1 cellular context compared by ENCODE assay signal in the genomic region with DNA sequence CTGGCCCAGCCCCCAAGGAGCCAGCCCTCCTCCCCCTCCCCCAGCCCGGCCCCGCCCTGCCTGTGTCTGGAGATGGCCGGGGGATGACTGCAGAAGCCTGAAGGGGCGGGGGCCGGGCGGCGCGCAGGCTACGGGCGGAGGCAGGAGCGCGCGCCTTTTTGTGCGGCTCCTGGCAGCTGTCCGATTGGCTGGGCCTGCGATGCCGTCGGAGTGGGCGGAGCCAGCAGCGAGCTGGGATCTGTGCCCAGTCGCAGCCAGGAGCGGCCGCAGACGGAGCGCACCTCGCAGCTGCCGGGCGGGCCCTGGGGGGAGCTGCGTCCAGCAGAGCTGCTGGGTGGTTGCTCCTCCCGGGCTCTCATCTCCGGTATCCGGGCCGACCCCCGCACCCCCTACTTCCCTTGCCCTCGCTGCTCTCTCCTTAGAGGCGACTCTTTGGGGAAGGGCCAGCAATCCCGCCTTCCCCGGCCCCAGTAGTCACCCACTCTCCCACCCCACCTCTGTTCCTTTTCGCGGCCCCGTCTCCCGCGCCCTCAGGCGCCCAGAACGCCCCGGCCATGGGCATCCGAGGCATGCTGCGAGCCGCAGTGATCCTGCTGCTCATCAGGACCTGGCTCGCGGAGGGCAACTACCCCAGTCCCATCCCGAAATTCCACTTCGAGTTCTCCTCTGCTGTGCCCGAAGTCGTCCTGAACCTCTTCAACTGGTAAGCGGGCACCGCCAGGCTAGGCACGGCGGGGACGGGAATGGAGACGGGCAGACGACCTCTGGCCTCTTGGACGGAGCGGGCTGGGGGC.
TF ChIP-seq lines count a peak whose summit lies in the region.

GABRQ (plus strand) TSS at position 247 of the 794 bp plus-strand sequence; CDS start at position 555, 308 bp downstream.

TF ChIP-seq in GM23338, 12 proteins besides CTCF, POLR2A, EP300 and RAD21 (continued from another document):
- TF ChIP-seq, protein P1, sequence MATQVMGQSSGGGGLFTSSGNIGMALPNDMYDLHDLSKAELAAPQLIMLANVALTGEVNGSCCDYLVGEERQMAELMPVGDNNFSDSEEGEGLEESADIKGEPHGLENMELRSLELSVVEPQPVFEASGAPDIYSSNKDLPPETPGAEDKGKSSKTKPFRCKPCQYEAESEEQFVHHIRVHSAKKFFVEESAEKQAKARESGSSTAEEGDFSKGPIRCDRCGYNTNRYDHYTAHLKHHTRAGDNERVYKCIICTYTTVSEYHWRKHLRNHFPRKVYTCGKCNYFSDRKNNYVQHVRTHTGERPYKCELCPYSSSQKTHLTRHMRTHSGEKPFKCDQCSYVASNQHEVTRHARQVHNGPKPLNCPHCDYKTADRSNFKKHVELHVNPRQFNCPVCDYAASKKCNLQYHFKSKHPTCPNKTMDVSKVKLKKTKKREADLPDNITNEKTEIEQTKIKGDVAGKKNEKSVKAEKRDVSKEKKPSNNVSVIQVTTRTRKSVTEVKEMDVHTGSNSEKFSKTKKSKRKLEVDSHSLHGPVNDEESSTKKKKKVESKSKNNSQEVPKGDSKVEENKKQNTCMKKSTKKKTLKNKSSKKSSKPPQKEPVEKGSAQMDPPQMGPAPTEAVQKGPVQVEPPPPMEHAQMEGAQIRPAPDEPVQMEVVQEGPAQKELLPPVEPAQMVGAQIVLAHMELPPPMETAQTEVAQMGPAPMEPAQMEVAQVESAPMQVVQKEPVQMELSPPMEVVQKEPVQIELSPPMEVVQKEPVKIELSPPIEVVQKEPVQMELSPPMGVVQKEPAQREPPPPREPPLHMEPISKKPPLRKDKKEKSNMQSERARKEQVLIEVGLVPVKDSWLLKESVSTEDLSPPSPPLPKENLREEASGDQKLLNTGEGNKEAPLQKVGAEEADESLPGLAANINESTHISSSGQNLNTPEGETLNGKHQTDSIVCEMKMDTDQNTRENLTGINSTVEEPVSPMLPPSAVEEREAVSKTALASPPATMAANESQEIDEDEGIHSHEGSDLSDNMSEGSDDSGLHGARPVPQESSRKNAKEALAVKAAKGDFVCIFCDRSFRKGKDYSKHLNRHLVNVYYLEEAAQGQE (IDR thresholded peaks at IDR 0.05; ENCODE audit: unreplicated experiment): no peak
- no peak for TF ChIP-seq ZNF114 (CRISPR knock-in tag; IDR thresholded peaks at IDR 0.05)
- no peak for TF ChIP-seq EZH2 (IDR thresholded peaks at IDR 0.05; ENCODE audit: low read depth, unreplicated experiment)
- no peak for TF ChIP-seq EZH2phosphoT487 (IDR thresholded peaks at IDR 0.05; ENCODE audit: unreplicated experiment)
- TF ChIP-seq ETS1 (IDR thresholded peaks at IDR 0.05): no peak
- TF ChIP-seq NANOG (IDR thresholded peaks at IDR 0.05; ENCODE audit: borderline replicate concordance): no peak
